In the genomic region with DNA sequence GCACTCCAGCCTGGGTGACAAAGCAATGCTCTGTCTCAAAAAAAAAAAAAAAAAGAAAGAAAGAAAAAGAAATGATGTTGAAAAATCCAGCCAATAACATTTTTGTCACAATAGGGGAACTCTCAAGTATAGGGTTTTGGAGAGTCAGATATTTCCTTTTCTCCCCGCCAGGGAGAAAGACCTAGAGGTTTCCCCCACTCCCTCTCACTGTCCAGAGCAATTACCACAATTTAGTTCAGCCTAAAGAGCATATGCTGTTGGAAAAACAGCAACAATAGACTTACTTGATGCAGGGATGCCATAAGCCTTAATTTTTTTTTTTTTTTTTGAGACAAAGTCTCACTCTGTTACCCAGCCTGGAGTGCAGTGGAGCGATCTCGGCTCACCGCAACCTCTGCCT, we compare ENCODE assay signal across 9 cellular contexts. TPM values are rescaled to one million over a fixed set of nuclear protein-coding genes. Genes with fewer than 3 reads are reported as not detected.
DNase-seq lines count a peak whose midpoint lies in the region; ATAC-seq and TF ChIP-seq lines count a peak whose summit lies in the region.
"Had no signal": no experiment of that assay in that cellular context is flagged by ENCODE, and none has a peak within 500 bp of the region (broad histone marks: within the 10 kb centered on the region; RNA-seq: fewer than 3 reads in every experiment).

No MANE protein-coding gene starts in this region.

- H3K36me3 ChIP-seq in heart right ventricle (no peaks in the 10 kb centered on the region), gastroesophageal sphincter (peaks cover 0 to 1% of the 10 kb centered on the region in 2 donors), upper lobe of right lung (no peaks in the 10 kb centered on the region)

- no peak for TF ChIP-seq EP300 in gastroesophageal sphincter (IDR thresholded peaks at IDR 0.05)

- H3K36me3 Mint-ChIP-seq in T-cell, result peaks cover 7% of the 10 kb centered on the region

- peak overlapping the region; percentile 37 to 43 (median 43) for H3K4me3 Mint-ChIP-seq in T-cell

- peak overlapping the region; percentile 87 to 92 for H3K27ac Mint-ChIP-seq in T-cell

- H3K27me3 Mint-ChIP-seq in T-cell, result no peaks in the 10 kb centered on the region

- intact Hi-C loops in heart right ventricle (cut with DNase I) (loop anchor here in 2 of 10 donors (5.0 to 10.0 kb wide), 2 partner anchors 209 to 639 kb away; a partner anchor contains a TSS), left ventricle myocardium superior (cut with micrococcal nuclease) (no loop called here), upper lobe of right lung (cut with DNase I) (no loop called here)

- peaks cover 52 to 72% (median 56%) of the 10 kb centered on the region in 3 donors for H3K4me1 Mint-ChIP-seq in T-cell

- no peak overlapping the region for H3K4me3 ChIP-seq in heart right ventricle
- no peak overlapping the region for H3K4me3 ChIP-seq in gastroesophageal sphincter
- no peak overlapping the region for H3K4me3 ChIP-seq in upper lobe of right lung

- no peaks in the 10 kb centered on the region for H3K9me3 Mint-ChIP-seq in T-cell

- no peak for TF ChIP-seq CTCF in heart right ventricle (IDR thresholded peaks at IDR 0.05)
- TF ChIP-seq CTCF in gastroesophageal sphincter (IDR thresholded peaks at IDR 0.05), result no peak
- TF ChIP-seq CTCF in upper lobe of right lung (IDR thresholded peaks at IDR 0.05), result no peak

- H3K27ac ChIP-seq in heart right ventricle, result peak overlapping the region in 6 of 10 donors; percentile 37 to 100 (median 98)
- peak overlapping the region; percentile 92 to 100 (median 99) for H3K27ac ChIP-seq in gastroesophageal sphincter
- peak overlapping the region; percentile 96 for H3K27ac ChIP-seq in upper lobe of right lung

- WGBS in heart right ventricle, 2 donors, result 94 to 96% methylated on average over 4 of the region's 4 CpGs
- 50 to 89% methylated on average over 1 to 4 of the region's 4 CpGs for WGBS in gastroesophageal sphincter (ENCODE audit: low coverage in 1 of 2), 2 donors

- CTCF ChIA-PET in T-cell (lab: Charles Lee), result interaction anchor here (0.6 to 1.4 kb wide), 2 partner anchors 176 to 798 kb away, joined by 3 to 4 read pairs; a partner anchor contains a TSS

- peaks cover 0 to 70% (median 38%) of the 10 kb centered on the region in 9 donors for H3K4me1 ChIP-seq in heart right ventricle
- peaks cover 9 to 76% (median 17%) of the 10 kb centered on the region in 3 donors for H3K4me1 ChIP-seq in gastroesophageal sphincter
- peaks cover 31% of the 10 kb centered on the region for H3K4me1 ChIP-seq in upper lobe of right lung

- H3K27me3 ChIP-seq in heart right ventricle, result no peaks in the 10 kb centered on the region
- no peaks in the 10 kb centered on the region for H3K27me3 ChIP-seq in gastroesophageal sphincter
- no peaks in the 10 kb centered on the region for H3K27me3 ChIP-seq in upper lobe of right lung

- POLR2A ChIA-PET in T-cell (lab: Charles Lee), result interaction anchor here in 1 of 2 donors (0.6 to 0.7 kb wide), 2 partner anchors 431 to 1081 kb away, joined by 3 to 4 read pairs; no protein-coding TSS in a partner anchor

- no peaks in the 10 kb centered on the region for H3K9me3 ChIP-seq in heart right ventricle
- H3K9me3 ChIP-seq in gastroesophageal sphincter, result no peaks in the 10 kb centered on the region
- H3K9me3 ChIP-seq in upper lobe of right lung, result no peaks in the 10 kb centered on the region

- no peak for TF ChIP-seq POLR2A in gastroesophageal sphincter (IDR thresholded peaks at IDR 0.05)

- no peak for ATAC-seq in heart right ventricle
- ATAC-seq in left ventricle myocardium superior, result no peak
- ATAC-seq in T-cell (replicated peaks in 1 of 4), result no peak
- ATAC-seq in gastroesophageal sphincter, result no peak
- ATAC-seq in upper lobe of right lung, result no peak
- no peak for ATAC-seq in GM18909 (IDR thresholded peaks at IDR 0.05; ENCODE audit: poor library complexity, unreplicated experiment)

- DNase-seq in heart right ventricle (no peak), left ventricle myocardium superior (no peak), T-cell (no peak), upper lobe of right lung (no peak), GF-D8 (lab: John Stamatoyannopoulos, UW) (no peak), NCI-H226 (no peak)
- DNase-seq: NCI-H1105 treated with DMSO at 0.1 percent for 48 hours had no signal

RNA-seq across cellular contexts. Expression of a gene that starts 3.0 kb away (rescaled TPM):
- total RNA-seq in heart right ventricle (10 to 100 TPM in 2 of 10 donors, 1 to 10 TPM in 8; 7.8 to 13.8 (median 8.5) TPM), left ventricle myocardium superior (8.7 TPM), T-cell (10 to 100 TPM; 22.2 to 29.9 (median 22.9) TPM), gastroesophageal sphincter (10 to 100 TPM; 39.2 to 60.5 (median 47.2) TPM), upper lobe of right lung (23.9 TPM)
- polyA plus RNA-seq in heart right ventricle, result 1 to 10 TPM; 2.5 to 3.7 TPM
